In genomic region chr11:1382831-1383607, GRCh38 we compare ENCODE assay signal across 8 cellular contexts.
DNase-seq lines count a peak whose midpoint lies in the region; ATAC-seq, FAIRE-seq and TF ChIP-seq lines count a peak whose summit lies in the region.

No MANE protein-coding gene starts in this region.

- TF ChIP-seq CTCF in AG10803 (conservative IDR thresholded peaks at IDR 0.05; ENCODE audit: low read length) (no peak), neutrophil (IDR thresholded peaks at IDR 0.05) (peak; percentile 24)

- H3K4me3 ChIP-seq in AG10803 (ENCODE audit: low read length) (peak overlapping the region; percentile 64), neutrophil (ENCODE audit: low read depth in 1 of 2, low read length in 1 of 2) (peak overlapping the region; percentile 67 to 87)

- peak; percentile 77 for ATAC-seq in GM19395 (IDR thresholded peaks at IDR 0.05; ENCODE audit: unreplicated experiment)

- H3K27me3 ChIP-seq in neutrophil = peaks cover 92% of the 10 kb centered on the region

- DNase-seq in AG10803 (ENCODE audit: low read depth) = peak; percentile 48
- DNase-seq in HTR-8/SVneo (ENCODE audit: insufficient read length, low spot score) = peak; percentile 81
- DNase-seq in SHP77 (lab: John Stamatoyannopoulos, UW) = peak; percentile 19 to 44
- DNase-seq in activated naive CD4-positive, alpha-beta T cell (lab: John Stamatoyannopoulos, UW) = peak in 3 of 4 experiments; percentile 52 to 65 (median 54)
- DNase-seq in germinal center (ENCODE audit: low spot score) = peak; percentile 87
- peak; percentile 40 for DNase-seq in stromal cell of bone marrow (ENCODE audit: low read depth)

- peak overlapping the region; percentile 55 for H3K27ac ChIP-seq in neutrophil

- H3K9me3 ChIP-seq in neutrophil = no peaks in the 10 kb centered on the region

- H3K36me3 ChIP-seq in neutrophil = no peaks in the 10 kb centered on the region

- peaks cover 3 to 6% of the 10 kb centered on the region in 2 experiments for H3K4me1 ChIP-seq in neutrophil (ENCODE audit: control insufficient read depth in 1 of 2, insufficient read depth in 1 of 2, low read depth in 1 of 2, low read length in 1 of 2)

- FAIRE-seq in HTR-8/SVneo (lab: Jason Lieb, UNC) = peak; percentile 85

Comparison
In these comparisons a context has a peak if more than half of its experiments do, and no peak if none do; other contexts are left out.
1. Peak in every context shown above with its lines: DNase-seq, ATAC-seq, H3K4me3 ChIP-seq and H3K27ac ChIP-seq.
2. DNase-seq: peak in every context shown above with its lines; median percentile 87 in germinal center; 81 in HTR-8/SVneo; 54 in activated naive CD4-positive, alpha-beta T cell; 48 in AG10803; 40 in stromal cell of bone marrow; 32 in SHP77.